Comparison of ENCODE assay signal across 8 cellular contexts in genomic region chr11:46363031-46363407, GRCh38. TPM values are rescaled to one million over a fixed set of nuclear protein-coding genes. Genes with fewer than 3 reads are reported as not detected.
DNase-seq lines count a peak whose midpoint lies in the region; ATAC-seq and TF ChIP-seq lines count a peak whose summit lies in the region.

No MANE protein-coding gene starts in this region.

- intact Hi-C loops in MCF 10A (cut with micrococcal nuclease) (no loop called here), thyroid gland (cut with DNase I) (no loop called here)

- H3K4me1 ChIP-seq in thyroid gland, result peaks cover 18 to 29% of the 10 kb centered on the region in 2 donors

- H3K9me3 ChIP-seq in thyroid gland, result no peaks in the 10 kb centered on the region

- H3K36me3 Mint-ChIP-seq in MCF 10A (ENCODE audit: insufficient read depth, unreplicated experiment), result peaks cover under 1% of the 10 kb centered on the region

- no peak overlapping the region for H3K4me3 ChIP-seq in thyroid gland (replicated peaks in 1 of 3)

- CTCF ChIA-PET in MCF 10A (lab: Yijun Ruan, JAX), result interaction anchor here (0.8 to 1.9 kb wide), 2 partner anchors 9 to 26 kb away, joined by 3 to 6 read pairs; no protein-coding TSS in a partner anchor

- WGBS in thyroid gland, 2 donors, result 74 to 89% methylated on average over 9 of the region's 9 CpGs

- DNase-seq in C1 segment of cervical spinal cord (lab: John Stamatoyannopoulos, UW), result peak in 8 of 14 donors; percentile 43 to 82 (median 58)
- DNase-seq in NCI-H146 treated with DMSO at 0.1 percent for 48 hours (lab: John Stamatoyannopoulos, UW; ENCODE audit: unreplicated experiment), result peak; percentile 56
- no peak for DNase-seq in MCF 10A (ENCODE audit: unreplicated experiment)
- peak; percentile 80 for DNase-seq in left kidney (ENCODE audit: low read depth, low spot score)
- DNase-seq in thyroid gland, result no peak
- DNase-seq in GM19238 (ENCODE audit: insufficient read length, low spot score), result no peak

- H3K27me3 Mint-ChIP-seq in MCF 10A (ENCODE audit: insufficient read depth, unreplicated experiment), result no peaks in the 10 kb centered on the region

- peaks cover 10% of the 10 kb centered on the region for H3K4me1 Mint-ChIP-seq in MCF 10A (ENCODE audit: insufficient read depth, unreplicated experiment)

- TF ChIP-seq CTCF in MCF 10A (IDR thresholded peaks at IDR 0.05; ENCODE audit: unreplicated experiment), result no peak
- no peak for TF ChIP-seq CTCF in thyroid gland (IDR thresholded peaks at IDR 0.05)

- ATAC-seq in GM18858 (IDR thresholded peaks at IDR 0.05; ENCODE audit: unreplicated experiment), result no peak
- no peak for ATAC-seq in HG02981 (IDR thresholded peaks at IDR 0.05; ENCODE audit: unreplicated experiment)

- POLR2A ChIA-PET in MCF 10A (lab: Yijun Ruan, JAX), result no interaction called here

- H3K9me3 Mint-ChIP-seq in MCF 10A (ENCODE audit: unreplicated experiment), result no peaks in the 10 kb centered on the region

- H3K4me3 Mint-ChIP-seq in MCF 10A (ENCODE audit: unreplicated experiment), result no peak overlapping the region

- no peaks in the 10 kb centered on the region for H3K27me3 ChIP-seq in thyroid gland

- peak overlapping the region; percentile 93 for H3K27ac Mint-ChIP-seq in MCF 10A (ENCODE audit: low read depth, unreplicated experiment)

- H3K27ac ChIP-seq in thyroid gland, result peak overlapping the region in 2 of 3 donors; percentile 38 to 43

- TF ChIP-seq POLR2A in thyroid gland (IDR thresholded peaks at IDR 0.05), result no peak

- BruUV-seq in MCF 10A (replicated peaks; lab: Mats Ljungman, UMichigan), result no TSS peak

- H3K36me3 ChIP-seq in thyroid gland, result peaks cover 0 to 3% of the 10 kb centered on the region in 2 donors

RNA-seq across cellular contexts. Expression of gene DGKZ, which starts 15.8 kb away (rescaled TPM):
- total RNA-seq in MCF 10A (2022) (52.8 and 57.9 TPM in 2 replicates), thyroid gland (10 to 100 TPM; 29.7 to 53.5 (median 41.8) TPM)

RNA-seq across cellular contexts. Expression of gene MDK, which starts 18.4 kb away (rescaled TPM):
- total RNA-seq in MCF 10A (2022) (0.49 and 1.8 TPM in 2 replicates), thyroid gland (10 to 100 TPM in 3 of 4 donors, 1 to 10 TPM in 1; 3.3 to 24.3 (median 16.7) TPM)

RNA-seq across cellular contexts. Expression of gene CHRM4, which starts 28.6 kb away (rescaled TPM):
- not detected in 2 replicates for total RNA-seq in MCF 10A (2022)
- total RNA-seq in thyroid gland, result under 1 TPM in 1 of 4 donors, not detected in 3; 0.22 TPM

Comparison
In these comparisons a context has a peak if more than half of its experiments do, and no peak if none do; other contexts are left out.
1. DNase-seq: peak in C1 segment of cervical spinal cord (8 of 14), NCI-H146 treated with DMSO at 0.1 percent for 48 hours (single experiment) and left kidney (single experiment); none in MCF 10A (single experiment), thyroid gland (0 of 2) and GM19238 (single experiment).